ENCODE assay signal across 8 cellular contexts in genomic region chr19:48397636-48398328, GRCh38. TPM values are rescaled to one million over a fixed set of nuclear protein-coding genes. Genes with fewer than 3 reads are reported as not detected.
DNase-seq lines count a peak whose midpoint lies in the region; ATAC-seq and TF ChIP-seq lines count a peak whose summit lies in the region.

No MANE protein-coding gene starts in this region.

- no peak for ATAC-seq in CD4-positive, alpha-beta T cell (ENCODE audit: poor library complexity)
- no peak for ATAC-seq in central memory CD8-positive, alpha-beta T cell (replicated peaks; ENCODE audit: extremely low read depth, poor library complexity, severe bottlenecking)
- no peak for ATAC-seq in aorta (ENCODE audit: low FRiP score)

- 35 to 36% methylated on average over 24 of the region's 24 CpGs for WGBS in aorta, 2 donors

- H3K27ac ChIP-seq in CD4-positive, alpha-beta T cell (ENCODE audit: low read depth, low read length), result no peak overlapping the region
- no peak overlapping the region for H3K27ac ChIP-seq in aorta (ENCODE audit: low read depth in 1 of 2, low read length in 2 of 2)

- DNase-seq in CD4-positive, alpha-beta T cell, result no peak
- DNase-seq in central memory CD8-positive, alpha-beta T cell (ENCODE audit: low spot score in 2 of 2), result no peak
- DNase-seq in nephron progenitor cell, result no peak
- no peak for DNase-seq in NCI-H2081 treated with DMSO at 0.1 percent for 48 hours (lab: John Stamatoyannopoulos, UW)
- DNase-seq in activated effector memory CD4-positive, alpha-beta T cell treated with Interleukin-2 at 50 U/mL for 16 hours, result no peak
- no peak for DNase-seq in NCI-H82 (lab: John Stamatoyannopoulos, UW)
- no peak for DNase-seq in aorta

- peaks cover 34% of the 10 kb centered on the region for H3K27me3 ChIP-seq in CD4-positive, alpha-beta T cell (ENCODE audit: control insufficient read depth, insufficient read depth, low read length)
- H3K27me3 ChIP-seq in aorta (ENCODE audit: control insufficient read depth in 1 of 2, insufficient read depth in 2 of 2, low read length in 1 of 2), result no peaks in the 10 kb centered on the region

- no peaks in the 10 kb centered on the region for H3K9me3 Mint-ChIP-seq in CD4-positive, alpha-beta T cell
- H3K9me3 Mint-ChIP-seq in IgD-negative memory B cell (peaks cover 0 to 4% (median 2%) of the 10 kb centered on the region in 3 donors), nephron progenitor cell (no peaks in the 10 kb centered on the region)
- H3K9me3 Mint-ChIP-seq in central memory CD8-positive, alpha-beta T cell, result peaks cover 6% of the 10 kb centered on the region

- no peaks in the 10 kb centered on the region for H3K9me3 ChIP-seq in CD4-positive, alpha-beta T cell (ENCODE audit: control insufficient read depth, low read length)
- H3K9me3 ChIP-seq in aorta (ENCODE audit: control insufficient read depth, low read length), result no peaks in the 10 kb centered on the region

- H3K36me3 Mint-ChIP-seq in CD4-positive, alpha-beta T cell (ENCODE audit: low read depth), result no peaks in the 10 kb centered on the region
- H3K36me3 Mint-ChIP-seq in IgD-negative memory B cell, result no peaks in the 10 kb centered on the region
- peaks cover 14% of the 10 kb centered on the region for H3K36me3 Mint-ChIP-seq in central memory CD8-positive, alpha-beta T cell (ENCODE audit: insufficient read depth)
- no peaks in the 10 kb centered on the region for H3K36me3 Mint-ChIP-seq in nephron progenitor cell (ENCODE audit: low read depth)

- no peaks in the 10 kb centered on the region for H3K4me1 ChIP-seq in aorta (ENCODE audit: control insufficient read depth in 1 of 2, insufficient read depth in 2 of 2, low read length in 2 of 2)

- peak overlapping the region; percentile 90 for H3K4me3 Mint-ChIP-seq in CD4-positive, alpha-beta T cell
- H3K4me3 Mint-ChIP-seq in IgD-negative memory B cell, result peak overlapping the region; percentile 78 to 91 (median 83)
- H3K4me3 Mint-ChIP-seq in central memory CD8-positive, alpha-beta T cell, result peak overlapping the region; percentile 87
- H3K4me3 Mint-ChIP-seq in nephron progenitor cell, result peak overlapping the region; percentile 84

- no peak for TF ChIP-seq CTCF in CD4-positive, alpha-beta T cell (IDR thresholded peaks at IDR 0.05)
- no peak for TF ChIP-seq CTCF in nephron progenitor cell (IDR thresholded peaks at IDR 0.05)

- no peaks in the 10 kb centered on the region for H3K36me3 ChIP-seq in aorta (ENCODE audit: control insufficient read depth in 1 of 2, insufficient read depth in 2 of 2, low read length in 1 of 2)

- intact Hi-C loops in CD4-positive, alpha-beta T cell (cut with DNase I, micrococcal nuclease), result loop anchor here in 1 of 2 experiments (5.0 kb wide), 1 partner anchor 35 kb away; the partner anchor contains the start of genes SYNGR4 and TMEM143
- intact Hi-C loops in aorta (cut with DNase I), result no loop called here

- peaks cover 37% of the 10 kb centered on the region for H3K27me3 Mint-ChIP-seq in CD4-positive, alpha-beta T cell
- H3K27me3 Mint-ChIP-seq in IgD-negative memory B cell (peaks cover 33% of the 10 kb centered on the region), nephron progenitor cell (ENCODE audit: low read depth, poor library complexity) (peaks cover 27% of the 10 kb centered on the region)
- peaks cover 41% of the 10 kb centered on the region for H3K27me3 Mint-ChIP-seq in central memory CD8-positive, alpha-beta T cell

- peaks cover 45% of the 10 kb centered on the region for H3K4me1 Mint-ChIP-seq in CD4-positive, alpha-beta T cell (ENCODE audit: low read depth)
- peaks cover 8 to 23% (median 18%) of the 10 kb centered on the region in 3 donors for H3K4me1 Mint-ChIP-seq in IgD-negative memory B cell
- peaks cover 59% of the 10 kb centered on the region for H3K4me1 Mint-ChIP-seq in central memory CD8-positive, alpha-beta T cell
- peaks cover 78% of the 10 kb centered on the region for H3K4me1 Mint-ChIP-seq in nephron progenitor cell

- CTCF ChIA-PET in CD4-positive, alpha-beta T cell (lab: Charles Lee), result no interaction called here

- POLR2A ChIA-PET in CD4-positive, alpha-beta T cell (lab: Charles Lee), result no interaction called here

- peak overlapping the region; percentile 64 for H3K27ac Mint-ChIP-seq in CD4-positive, alpha-beta T cell
- H3K27ac Mint-ChIP-seq in IgD-negative memory B cell (peak overlapping the region; percentile 11 to 63 (median 60)), nephron progenitor cell (no peak overlapping the region)
- H3K27ac Mint-ChIP-seq in central memory CD8-positive, alpha-beta T cell (ENCODE audit: low read depth), result peak overlapping the region; percentile 88

- H3K4me3 ChIP-seq in aorta (ENCODE audit: low read length in 2 of 2), result no peak overlapping the region

RNA-seq across cellular contexts. Expression of gene GRIN2D, which starts 4.3 kb away (rescaled TPM):
- total RNA-seq in CD4-positive, alpha-beta T cell, result under 1 TPM in 1 of 2 experiments, not detected in 1; 0.06 TPM
- polyA plus RNA-seq in IgD-negative memory B cell, result not detected
- 1 to 10 TPM in 1 of 2 donors, under 1 TPM in 1; 0.91 to 4.0 TPM for total RNA-seq in aorta
- under 1 TPM in 1 of 2 donors, not detected in 1; 0.03 TPM for polyA plus RNA-seq in aorta

RNA-seq across cellular contexts. Expression of gene KDELR1, which starts 6.4 kb away (rescaled TPM):
- 10 to 100 TPM; 32.2 to 39.6 TPM for total RNA-seq in CD4-positive, alpha-beta T cell
- polyA plus RNA-seq in IgD-negative memory B cell (29.2 TPM), aorta (100 to 1,000 TPM in 1 of 2 donors, 10 to 100 TPM in 1; 60.7 to 122 TPM)
- 100 to 1,000 TPM in 1 of 2 donors, 10 to 100 TPM in 1; 94.0 to 128 TPM for total RNA-seq in aorta

RNA-seq across cellular contexts. Expression of gene SYNGR4, which starts 33.6 kb away (rescaled TPM):
- total RNA-seq in CD4-positive, alpha-beta T cell, result not detected
- polyA plus RNA-seq in IgD-negative memory B cell (not detected), aorta (not detected)
- not detected for total RNA-seq in aorta

RNA-seq across cellular contexts. Expression of gene TMEM143, which starts 34.0 kb away (rescaled TPM):
- 10 to 100 TPM in 1 of 2 experiments, 1 to 10 TPM in 1; 9.4 to 11.0 TPM for total RNA-seq in CD4-positive, alpha-beta T cell
- polyA plus RNA-seq in IgD-negative memory B cell (16.2 TPM), aorta (1 to 10 TPM; 6.4 to 6.6 TPM)
- 1 to 10 TPM; 4.9 to 9.2 TPM for total RNA-seq in aorta

RNA-seq across cellular contexts. Expression of gene GRWD1, which starts 48.0 kb away (rescaled TPM):
- total RNA-seq in CD4-positive, alpha-beta T cell, result 10 to 100 TPM; 21.4 to 21.7 TPM
- 40.3 TPM for polyA plus RNA-seq in IgD-negative memory B cell
- 10 to 100 TPM; 21.4 to 25.8 TPM for total RNA-seq in aorta
- 1 to 10 TPM; 7.0 to 9.0 TPM for polyA plus RNA-seq in aorta
